In the genomic region with DNA sequence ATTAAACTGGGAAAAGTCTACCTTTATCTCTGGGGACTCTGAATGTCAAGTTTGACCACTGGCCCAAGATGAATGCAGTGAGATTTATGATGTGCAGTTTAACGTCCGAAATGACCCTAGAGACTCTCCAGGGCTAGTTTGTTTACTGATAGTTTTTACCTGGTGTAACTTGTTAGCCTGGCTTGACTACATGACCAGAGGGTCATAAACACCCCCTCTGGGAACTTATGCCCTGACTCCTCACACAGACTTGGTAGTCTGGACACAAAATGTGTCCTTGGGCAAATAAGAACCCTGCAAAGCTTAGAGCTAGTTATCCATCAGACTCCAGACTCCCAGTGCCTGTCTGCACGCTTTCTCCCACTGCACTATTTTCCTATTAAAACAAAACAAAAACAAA, we compare ENCODE assay signal across 14 cellular contexts.
DNase-seq lines count a peak whose midpoint lies in the region; ATAC-seq lines count a peak whose summit lies in the region.
"Had no signal": no experiment of that assay in that cellular context is flagged by ENCODE, and none has a peak within 500 bp of the region (broad histone marks: within the 10 kb centered on the region; RNA-seq: fewer than 3 reads in every experiment).

No MANE protein-coding gene starts in this region.

- no peaks in the 10 kb centered on the region for H3K79me1 ChIP-seq in mesendoderm (ENCODE audit: low read length)

- H2BK15ac ChIP-seq in mesendoderm (replicated peaks; ENCODE audit: low read depth): no peak overlapping the region

- H3K27ac ChIP-seq in mesendoderm (ENCODE audit: low read depth, low read length): no peak overlapping the region
- H3K27ac ChIP-seq: BLaER1 had no signal

- no peak overlapping the region for H3K23ac ChIP-seq in mesendoderm (ENCODE audit: low read length)

- no peak overlapping the region for H4K8ac ChIP-seq in mesendoderm (ENCODE audit: low read depth, low read length)

- H2BK120ac ChIP-seq in mesendoderm (ENCODE audit: low read depth, low read length): no peak overlapping the region

- H3K36me3 ChIP-seq in mesendoderm (ENCODE audit: control insufficient read depth, insufficient read depth, low read length): no peaks in the 10 kb centered on the region
- H3K36me3 ChIP-seq: BLaER1 had no signal

- H3K4ac ChIP-seq in mesendoderm (ENCODE audit: low read depth, low read length): no peak overlapping the region

- no CpG with 5 or more reads among the region's 3 CpGs for WGBS in mesendoderm (ENCODE audit: extremely low coverage, insufficient coverage, low lambda C conversion rate)

- no peaks in the 10 kb centered on the region for H3K79me2 ChIP-seq in mesendoderm (ENCODE audit: control insufficient read depth, insufficient read depth, low read length)

- no peaks in the 10 kb centered on the region for H3K27me3 ChIP-seq in mesendoderm (ENCODE audit: insufficient read depth, low read length, poor library complexity)
- H3K27me3 ChIP-seq: BLaER1 had no signal

- H3K4me2 ChIP-seq in mesendoderm (ENCODE audit: low read length): no peak overlapping the region
- H3K4me2 ChIP-seq: BLaER1 had no signal

- ATAC-seq in GM21526 (IDR thresholded peaks at IDR 0.05; ENCODE audit: low FRiP score, unreplicated experiment): no peak

- no peaks in the 10 kb centered on the region for H3K4me1 ChIP-seq in mesendoderm (ENCODE audit: control insufficient read depth, low read depth, low read length)
- H3K4me1 ChIP-seq: BLaER1 had no signal

- no peak overlapping the region for H3K4me3 ChIP-seq in mesendoderm (ENCODE audit: low read length)
- H3K4me3 ChIP-seq: BLaER1 had no signal

- no peak overlapping the region for H2BK5ac ChIP-seq in mesendoderm (ENCODE audit: low read length)

- no peak overlapping the region for H2AK5ac ChIP-seq in mesendoderm (ENCODE audit: low read length)

- H3K9ac ChIP-seq in mesendoderm (ENCODE audit: low read length): no peak overlapping the region
- H3K9ac ChIP-seq: BLaER1 had no signal

- H3K18ac ChIP-seq in mesendoderm (ENCODE audit: low read length): no peak overlapping the region

- DNase-seq in NCI-H1417 (lab: John Stamatoyannopoulos, UW): peak in 2 of 3 experiments; percentile 28 to 62
- DNase-seq in NCI-H1417 treated with DMSO at 0.1 percent for 48 hours (lab: John Stamatoyannopoulos, UW): no peak
- peak; percentile 15 for DNase-seq in NCI-H748 treated with DMSO at 0.1 percent for 48 hours (lab: John Stamatoyannopoulos, UW)
- peak; percentile 38 for DNase-seq in left kidney (ENCODE audit: low read depth, low spot score)
- DNase-seq in RPMI8226: no peak
- no peak for DNase-seq in mesendoderm
- DNase-seq: 8988T; AML-193; CD8-positive, alpha-beta memory T cell; DMS53; GOT3; H9 had no signal

- no peak overlapping the region for H4K5ac ChIP-seq in mesendoderm (ENCODE audit: low read length)

- H3K56ac ChIP-seq in mesendoderm (ENCODE audit: low read length): no peak overlapping the region

Comparison
In these comparisons a context has a peak if more than half of its experiments do, and no peak if none do; other contexts are left out.
1. DNase-seq: peak in NCI-H1417 (2 of 3), NCI-H748 treated with DMSO at 0.1 percent for 48 hours (single experiment) and left kidney (single experiment); none in NCI-H1417 treated with DMSO at 0.1 percent for 48 hours (single experiment), RPMI8226 (single experiment) and mesendoderm (single experiment).